10 cellular contexts compared by ENCODE assay signal in genomic region chr3:143535994-143536784, GRCh38.
DNase-seq lines count a peak whose midpoint lies in the region; ATAC-seq and TF ChIP-seq lines count a peak whose summit lies in the region.
"Had no signal": no experiment of that assay in that cellular context is flagged by ENCODE, and none has a peak within 500 bp of the region (broad histone marks: within the 10 kb centered on the region; RNA-seq: fewer than 3 reads in every experiment).

No MANE protein-coding gene starts in this region.

- intact Hi-C loops in psoas muscle (cut with DNase I), result no loop called here

- H3K4me1 Mint-ChIP-seq in chondrocyte (ENCODE audit: low read depth) (peaks cover 46% of the 10 kb centered on the region), glutamatergic neuron (ENCODE audit: low read depth, unreplicated experiment) (peaks cover 15% of the 10 kb centered on the region)

- no peaks in the 10 kb centered on the region for H3K27me3 ChIP-seq in psoas muscle (ENCODE audit: insufficient read depth in 3 of 3, low read length in 2 of 3)

- 78 to 91% (median 79%) methylated on average over 3 of the region's 3 CpGs for WGBS in psoas muscle, 3 donors

- no peaks in the 10 kb centered on the region for H3K4me1 ChIP-seq in psoas muscle

- peak; percentile 70 for DNase-seq in GM12864 (ENCODE audit: low read depth)
- DNase-seq in chondrocyte (ENCODE audit: low spot score), result no peak
- no peak for DNase-seq in HT-29 (ENCODE audit: low spot score)
- DNase-seq in psoas muscle, result no peak
- no peak for DNase-seq in glutamatergic neuron
- DNase-seq in NCI-H1105 treated with DMSO at 0.1 percent for 48 hours (lab: John Stamatoyannopoulos, UW), result no peak
- DNase-seq: DMS79 had no signal

- no peak overlapping the region for H3K4me3 ChIP-seq in GM12864 (ENCODE audit: low read depth, low read length)
- no peak overlapping the region for H3K4me3 ChIP-seq in psoas muscle

- H3K36me3 Mint-ChIP-seq in chondrocyte (ENCODE audit: low read depth) (no peaks in the 10 kb centered on the region), glutamatergic neuron (ENCODE audit: unreplicated experiment) (no peaks in the 10 kb centered on the region)

- peak overlapping the region; percentile 90 for H3K27ac Mint-ChIP-seq in chondrocyte (ENCODE audit: unreplicated experiment)
- H3K27ac Mint-ChIP-seq in glutamatergic neuron (ENCODE audit: unreplicated experiment), result no peak overlapping the region

- ATAC-seq in GM19452 (IDR thresholded peaks at IDR 0.05; ENCODE audit: unreplicated experiment), result peak; percentile 97
- peak; percentile 95 for ATAC-seq in HG03095 (IDR thresholded peaks at IDR 0.05; ENCODE audit: unreplicated experiment)
- no peak for ATAC-seq in psoas muscle
- ATAC-seq: left lobe of liver had no signal

- no peak overlapping the region for H3K27ac ChIP-seq in psoas muscle

- H3K27me3 Mint-ChIP-seq in chondrocyte (ENCODE audit: low read depth), result no peaks in the 10 kb centered on the region
- no peaks in the 10 kb centered on the region for H3K27me3 Mint-ChIP-seq in glutamatergic neuron (ENCODE audit: unreplicated experiment)

- H3K4me3 Mint-ChIP-seq in chondrocyte (ENCODE audit: unreplicated experiment) (peak overlapping the region; percentile 41), glutamatergic neuron (ENCODE audit: unreplicated experiment) (no peak overlapping the region)

- H3K9me3 ChIP-seq in psoas muscle, result no peaks in the 10 kb centered on the region

- H3K36me3 ChIP-seq in psoas muscle (ENCODE audit: insufficient read depth in 1 of 2, low read depth in 1 of 2), result no peaks in the 10 kb centered on the region

- no peaks in the 10 kb centered on the region for H3K9me3 Mint-ChIP-seq in chondrocyte (ENCODE audit: low read depth)
- H3K9me3 Mint-ChIP-seq in glutamatergic neuron (ENCODE audit: unreplicated experiment), result no peaks in the 10 kb centered on the region

- TF ChIP-seq CTCF in GM12864 (IDR thresholded peaks at IDR 0.05; ENCODE audit: low read depth, low read length, missing control alignments) (no peak), chondrocyte (IDR thresholded peaks at IDR 0.05) (no peak), psoas muscle (IDR thresholded peaks at IDR 0.05) (no peak), glutamatergic neuron (IDR thresholded peaks at IDR 0.05; ENCODE audit: partially characterized antibody, unreplicated experiment) (no peak)

Comparison
In these comparisons a context has a peak if more than half of its experiments do, and no peak if none do; other contexts are left out.
1. ATAC-seq: peak in GM19452 (single experiment) and HG03095 (single experiment); none in psoas muscle (0 of 4).